ENCODE assay signal across 35 cellular contexts in genomic region chr18:61157451-61157850, GRCh38.
"Had no signal": no experiment of that assay in that cellular context is flagged by ENCODE, and none has a peak within 500 bp of the region (broad histone marks: within the 10 kb centered on the region; RNA-seq: fewer than 3 reads in every experiment).

No MANE protein-coding gene starts in this region.

- H3K27me3 ChIP-seq: MG63 had no signal

- H3K36me3 ChIP-seq: MG63 had no signal

- DNase-seq: Karpas-422, Kasumi-1, MG63, MM.1S, MV-4-11, NCI-H1048, NCI-H1092, NCI-H1092 treated with DMSO at 0.1 percent for 48 hours, NCI-H1105, NCI-H1105 treated with DMSO at 0.1 percent for 48 hours, NCI-H1417, NCI-H1417 treated with DMSO at 0.1 percent for 48 hours, NCI-H1436, NCI-H1436 treated with DMSO at 0.1 percent for 48 hours, NCI-H146, NCI-H1694, NCI-H1694 treated with DMSO at 0.1 percent for 48 hours, NCI-H187, NCI-H187 treated with DMSO at 0.1 percent for 48 hours, NCI-H1930, NCI-H2029, NCI-H2029 treated with DMSO at 0.1 percent for 48 hours, NCI-H2081, NCI-H2081 treated with DMSO at 0.1 percent for 48 hours, NCI-H2107, NCI-H2171, NCI-H2171 treated with DMSO at 0.1 percent for 48 hours, NCI-H2227 treated with DMSO at 0.1 percent for 48 hours, NCI-H226, NCI-H345, NCI-H446, NCI-H446 treated with DMSO at 0.1 percent for 48 hours, NCI-H510A, NCI-H510A treated with DMSO at 0.1 percent for 48 hours, NCI-H524 had no signal

- H3K4me3 ChIP-seq: MG63 had no signal

- H3K9me3 ChIP-seq: MG63 had no signal
